1 cellular context compared by ENCODE assay signal in genomic region chr19:14391156-14391821, GRCh38.
A peak's percentile ranks its signal among the peaks of the same experiment; 100 is the strongest.
TF ChIP-seq lines count a peak whose summit lies in the region.

No MANE protein-coding gene starts in this region.

TF ChIP-seq in K562, 482 proteins besides CTCF, POLR2A, EP300 and RAD21 (continued from another document and continues in another):
- TF ChIP-seq, protein P1, sequence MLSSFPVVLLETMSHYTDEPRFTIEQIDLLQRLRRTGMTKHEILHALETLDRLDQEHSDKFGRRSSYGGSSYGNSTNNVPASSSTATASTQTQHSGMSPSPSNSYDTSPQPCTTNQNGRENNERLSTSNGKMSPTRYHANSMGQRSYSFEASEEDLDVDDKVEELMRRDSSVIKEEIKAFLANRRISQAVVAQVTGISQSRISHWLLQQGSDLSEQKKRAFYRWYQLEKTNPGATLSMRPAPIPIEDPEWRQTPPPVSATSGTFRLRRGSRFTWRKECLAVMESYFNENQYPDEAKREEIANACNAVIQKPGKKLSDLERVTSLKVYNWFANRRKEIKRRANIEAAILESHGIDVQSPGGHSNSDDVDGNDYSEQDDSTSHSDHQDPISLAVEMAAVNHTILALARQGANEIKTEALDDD (IDR thresholded peaks at IDR 0.05): no peak
- TF ChIP-seq ZFP1 (CRISPR knock-in tag; IDR thresholded peaks at IDR 0.05) (no peak), BCOR (IDR thresholded peaks at IDR 0.05) (peak; percentile 91), NCOA1 (IDR thresholded peaks at IDR 0.05; ENCODE audit: low read depth) (peak; percentile 47; the same call in 1 of the 2 replicates), TEAD4 (IDR thresholded peaks at IDR 0.05; ENCODE audit: low read length) (peak; percentile 97), TEAD4 (CRISPR knock-in tag; IDR thresholded peaks at IDR 0.05; ENCODE audit: borderline replicate concordance) (no peak), KAT8 (IDR thresholded peaks at IDR 0.05; ENCODE audit: low read depth) (no peak), PCBP2 (IDR thresholded peaks at IDR 0.05; ENCODE audit: low read depth, low read length, poor library complexity, severe bottlenecking) (no peak), POLR3G (IDR thresholded peaks at IDR 0.05; ENCODE audit: extremely low read depth, insufficient read length, insufficient replicate concordance) (no peak), ZNF444 (CRISPR knock-in tag; IDR thresholded peaks at IDR 0.05) (no peak), HNRNPUL1 (IDR thresholded peaks at IDR 0.05; ENCODE audit: low read length) (no peak), RBM15 (IDR thresholded peaks at IDR 0.05; ENCODE audit: insufficient read depth, low read length) (no peak), ZFP30 (CRISPR knock-in tag; IDR thresholded peaks at IDR 0.05; ENCODE audit: borderline replicate concordance) (no peak), EZH2 (IDR thresholded peaks at IDR 0.05; ENCODE audit: borderline replicate concordance, low read depth, low read length) (no peak), SOX6 (IDR thresholded peaks at IDR 0.05) (peak; percentile 82), PURB (CRISPR knock-in tag; IDR thresholded peaks at IDR 0.05; ENCODE audit: low read depth) (no peak), HMGN3 (IDR thresholded peaks at IDR 0.05; ENCODE audit: borderline replicate concordance, extremely low read depth, insufficient read length, low read depth, low read length) (no peak), PHTF2 (CRISPR knock-in tag; IDR thresholded peaks at IDR 0.05) (no peak), FOXM1 (IDR thresholded peaks at IDR 0.05; ENCODE audit: low read depth) (peak; percentile 82), FOXM1 (CRISPR knock-in tag; IDR thresholded peaks at IDR 0.05; ENCODE audit: low read depth) (0 out of 2 replicates have a peak, but pooled peaks have one; percentile 22), UBTF (IDR thresholded peaks at IDR 0.05; ENCODE audit: borderline replicate concordance in 1 of 2, low read depth in 2 of 2, low read length in 2 of 2) (no peak), NFIC (IDR thresholded peaks at IDR 0.05) (peak; percentile 91), NRF1 (conservative IDR thresholded peaks at IDR 0.05 in 1 of 2, IDR thresholded peaks at IDR 0.05 in 1 of 2) (no peak), HNRNPK (IDR thresholded peaks at IDR 0.05; ENCODE audit: low read depth, low read length, poor library complexity, severe bottlenecking) (no peak), TCF7 (IDR thresholded peaks at IDR 0.05; ENCODE audit: borderline replicate concordance) (peak; percentile 40; the same call in 1 of the 2 replicates), ZNF280B (CRISPR knock-in tag; IDR thresholded peaks at IDR 0.05) (no peak), ZNF644 (tag; IDR thresholded peaks at IDR 0.05; ENCODE audit: low read depth) (no peak), JUND (IDR thresholded peaks at IDR 0.05; ENCODE audit: borderline replicate concordance, low read depth, low read length) (peak; percentile 65; the same call in 1 of the 2 replicates), JUND (tag; IDR thresholded peaks at IDR 0.05; ENCODE audit: borderline replicate concordance, low read depth, low read length) (peak; percentile 55; the same call in 1 of the 3 replicates), HNRNPLL (IDR thresholded peaks at IDR 0.05; ENCODE audit: low read depth, low read length, poor library complexity, severe bottlenecking) (no peak), ARID1B (IDR thresholded peaks at IDR 0.05) (peak; percentile 96), ZNF655 (CRISPR knock-in tag; IDR thresholded peaks at IDR 0.05) (no peak), L3MBTL2 (IDR thresholded peaks at IDR 0.05) (no peak), TCF3 (CRISPR knock-in tag; IDR thresholded peaks at IDR 0.05) (peak; percentile 97), POLR2AphosphoS2 (IDR thresholded peaks at IDR 0.05; ENCODE audit: low read length) (no peak), MTF1 (CRISPR knock-in tag; IDR thresholded peaks at IDR 0.05; ENCODE audit: borderline replicate concordance) (no peak), ASH1L (IDR thresholded peaks at IDR 0.05; ENCODE audit: borderline replicate concordance, low read depth, partially characterized antibody) (no peak), TARDBP (IDR thresholded peaks at IDR 0.05) (peak; percentile 78; the same call in 1 of the 2 replicates), ZNF717 (CRISPR knock-in tag; IDR thresholded peaks at IDR 0.05) (no peak)
- TF ChIP-seq, protein P2, sequence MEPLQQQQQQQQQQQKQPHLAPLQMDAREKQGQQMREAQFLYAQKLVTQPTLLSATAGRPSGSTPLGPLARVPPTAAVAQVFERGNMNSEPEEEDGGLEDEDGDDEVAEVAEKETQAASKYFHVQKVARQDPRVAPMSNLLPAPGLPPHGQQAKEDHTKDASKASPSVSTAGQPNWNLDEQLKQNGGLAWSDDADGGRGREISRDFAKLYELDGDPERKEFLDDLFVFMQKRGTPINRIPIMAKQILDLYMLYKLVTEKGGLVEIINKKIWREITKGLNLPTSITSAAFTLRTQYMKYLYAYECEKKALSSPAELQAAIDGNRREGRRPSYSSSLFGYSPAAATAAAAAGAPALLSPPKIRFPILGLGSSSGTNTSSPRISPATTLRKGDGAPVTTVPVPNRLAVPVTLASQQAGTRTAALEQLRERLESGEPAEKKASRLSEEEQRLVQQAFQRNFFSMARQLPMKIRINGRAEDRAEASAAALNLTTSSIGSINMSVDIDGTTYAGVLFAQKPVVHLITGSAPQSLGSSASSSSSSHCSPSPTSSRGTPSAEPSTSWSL (CRISPR knock-in tag; IDR thresholded peaks at IDR 0.05; ENCODE audit: borderline replicate concordance): no peak
- TF ChIP-seq, protein P3, sequence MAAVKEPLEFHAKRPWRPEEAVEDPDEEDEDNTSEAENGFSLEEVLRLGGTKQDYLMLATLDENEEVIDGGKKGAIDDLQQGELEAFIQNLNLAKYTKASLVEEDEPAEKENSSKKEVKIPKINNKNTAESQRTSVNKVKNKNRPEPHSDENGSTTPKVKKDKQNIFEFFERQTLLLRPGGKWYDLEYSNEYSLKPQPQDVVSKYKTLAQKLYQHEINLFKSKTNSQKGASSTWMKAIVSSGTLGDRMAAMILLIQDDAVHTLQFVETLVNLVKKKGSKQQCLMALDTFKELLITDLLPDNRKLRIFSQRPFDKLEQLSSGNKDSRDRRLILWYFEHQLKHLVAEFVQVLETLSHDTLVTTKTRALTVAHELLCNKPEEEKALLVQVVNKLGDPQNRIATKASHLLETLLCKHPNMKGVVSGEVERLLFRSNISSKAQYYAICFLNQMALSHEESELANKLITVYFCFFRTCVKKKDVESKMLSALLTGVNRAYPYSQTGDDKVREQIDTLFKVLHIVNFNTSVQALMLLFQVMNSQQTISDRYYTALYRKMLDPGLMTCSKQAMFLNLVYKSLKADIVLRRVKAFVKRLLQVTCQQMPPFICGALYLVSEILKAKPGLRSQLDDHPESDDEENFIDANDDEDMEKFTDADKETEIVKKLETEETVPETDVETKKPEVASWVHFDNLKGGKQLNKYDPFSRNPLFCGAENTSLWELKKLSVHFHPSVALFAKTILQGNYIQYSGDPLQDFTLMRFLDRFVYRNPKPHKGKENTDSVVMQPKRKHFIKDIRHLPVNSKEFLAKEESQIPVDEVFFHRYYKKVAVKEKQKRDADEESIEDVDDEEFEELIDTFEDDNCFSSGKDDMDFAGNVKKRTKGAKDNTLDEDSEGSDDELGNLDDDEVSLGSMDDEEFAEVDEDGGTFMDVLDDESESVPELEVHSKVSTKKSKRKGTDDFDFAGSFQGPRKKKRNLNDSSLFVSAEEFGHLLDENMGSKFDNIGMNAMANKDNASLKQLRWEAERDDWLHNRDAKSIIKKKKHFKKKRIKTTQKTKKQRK (IDR thresholded peaks at IDR 0.05; ENCODE audit: borderline replicate concordance, low read depth, low read length): no peak
- TF ChIP-seq, protein P4, sequence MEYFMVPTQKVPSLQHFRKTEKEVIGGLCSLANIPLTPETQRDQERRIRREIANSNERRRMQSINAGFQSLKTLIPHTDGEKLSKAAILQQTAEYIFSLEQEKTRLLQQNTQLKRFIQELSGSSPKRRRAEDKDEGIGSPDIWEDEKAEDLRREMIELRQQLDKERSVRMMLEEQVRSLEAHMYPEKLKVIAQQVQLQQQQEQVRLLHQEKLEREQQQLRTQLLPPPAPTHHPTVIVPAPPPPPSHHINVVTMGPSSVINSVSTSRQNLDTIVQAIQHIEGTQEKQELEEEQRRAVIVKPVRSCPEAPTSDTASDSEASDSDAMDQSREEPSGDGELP (CRISPR knock-in tag; IDR thresholded peaks at IDR 0.05; ENCODE audit: borderline replicate concordance): peak; percentile 88
- TF ChIP-seq, protein P5, sequence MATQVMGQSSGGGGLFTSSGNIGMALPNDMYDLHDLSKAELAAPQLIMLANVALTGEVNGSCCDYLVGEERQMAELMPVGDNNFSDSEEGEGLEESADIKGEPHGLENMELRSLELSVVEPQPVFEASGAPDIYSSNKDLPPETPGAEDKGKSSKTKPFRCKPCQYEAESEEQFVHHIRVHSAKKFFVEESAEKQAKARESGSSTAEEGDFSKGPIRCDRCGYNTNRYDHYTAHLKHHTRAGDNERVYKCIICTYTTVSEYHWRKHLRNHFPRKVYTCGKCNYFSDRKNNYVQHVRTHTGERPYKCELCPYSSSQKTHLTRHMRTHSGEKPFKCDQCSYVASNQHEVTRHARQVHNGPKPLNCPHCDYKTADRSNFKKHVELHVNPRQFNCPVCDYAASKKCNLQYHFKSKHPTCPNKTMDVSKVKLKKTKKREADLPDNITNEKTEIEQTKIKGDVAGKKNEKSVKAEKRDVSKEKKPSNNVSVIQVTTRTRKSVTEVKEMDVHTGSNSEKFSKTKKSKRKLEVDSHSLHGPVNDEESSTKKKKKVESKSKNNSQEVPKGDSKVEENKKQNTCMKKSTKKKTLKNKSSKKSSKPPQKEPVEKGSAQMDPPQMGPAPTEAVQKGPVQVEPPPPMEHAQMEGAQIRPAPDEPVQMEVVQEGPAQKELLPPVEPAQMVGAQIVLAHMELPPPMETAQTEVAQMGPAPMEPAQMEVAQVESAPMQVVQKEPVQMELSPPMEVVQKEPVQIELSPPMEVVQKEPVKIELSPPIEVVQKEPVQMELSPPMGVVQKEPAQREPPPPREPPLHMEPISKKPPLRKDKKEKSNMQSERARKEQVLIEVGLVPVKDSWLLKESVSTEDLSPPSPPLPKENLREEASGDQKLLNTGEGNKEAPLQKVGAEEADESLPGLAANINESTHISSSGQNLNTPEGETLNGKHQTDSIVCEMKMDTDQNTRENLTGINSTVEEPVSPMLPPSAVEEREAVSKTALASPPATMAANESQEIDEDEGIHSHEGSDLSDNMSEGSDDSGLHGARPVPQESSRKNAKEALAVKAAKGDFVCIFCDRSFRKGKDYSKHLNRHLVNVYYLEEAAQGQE (CRISPR knock-in tag; IDR thresholded peaks at IDR 0.05; ENCODE audit: low read depth): no peak
- TF ChIP-seq, protein P6, sequence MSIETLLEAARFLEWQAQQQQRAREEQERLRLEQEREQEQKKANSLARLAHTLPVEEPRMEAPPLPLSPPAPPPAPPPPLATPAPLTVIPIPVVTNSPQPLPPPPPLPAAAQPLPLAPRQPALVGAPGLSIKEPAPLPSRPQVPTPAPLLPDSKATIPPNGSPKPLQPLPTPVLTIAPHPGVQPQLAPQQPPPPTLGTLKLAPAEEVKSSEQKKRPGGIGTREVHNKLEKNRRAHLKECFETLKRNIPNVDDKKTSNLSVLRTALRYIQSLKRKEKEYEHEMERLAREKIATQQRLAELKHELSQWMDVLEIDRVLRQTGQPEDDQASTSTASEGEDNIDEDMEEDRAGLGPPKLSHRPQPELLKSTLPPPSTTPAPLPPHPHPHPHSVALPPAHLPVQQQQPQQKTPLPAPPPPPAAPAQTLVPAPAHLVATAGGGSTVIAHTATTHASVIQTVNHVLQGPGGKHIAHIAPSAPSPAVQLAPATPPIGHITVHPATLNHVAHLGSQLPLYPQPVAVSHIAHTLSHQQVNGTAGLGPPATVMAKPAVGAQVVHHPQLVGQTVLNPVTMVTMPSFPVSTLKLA (conservative IDR thresholded peaks at IDR 0.05): peak; percentile 23 to 53; a peak in 1 of 4 replicates
- TF ChIP-seq, protein P7, sequence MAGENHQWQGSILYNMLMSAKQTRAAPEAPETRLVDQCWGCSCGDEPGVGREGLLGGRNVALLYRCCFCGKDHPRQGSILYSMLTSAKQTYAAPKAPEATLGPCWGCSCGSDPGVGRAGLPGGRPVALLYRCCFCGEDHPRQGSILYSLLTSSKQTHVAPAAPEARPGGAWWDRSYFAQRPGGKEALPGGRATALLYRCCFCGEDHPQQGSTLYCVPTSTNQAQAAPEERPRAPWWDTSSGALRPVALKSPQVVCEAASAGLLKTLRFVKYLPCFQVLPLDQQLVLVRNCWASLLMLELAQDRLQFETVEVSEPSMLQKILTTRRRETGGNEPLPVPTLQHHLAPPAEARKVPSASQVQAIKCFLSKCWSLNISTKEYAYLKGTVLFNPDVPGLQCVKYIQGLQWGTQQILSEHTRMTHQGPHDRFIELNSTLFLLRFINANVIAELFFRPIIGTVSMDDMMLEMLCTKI (IDR thresholded peaks at IDR 0.05; ENCODE audit: partially characterized antibody): no peak
